In genomic region chr5:38453921-38454320, GRCh38 we compare ENCODE assay signal across 11 cellular contexts.
DNase-seq lines count a peak whose midpoint lies in the region; ATAC-seq and TF ChIP-seq lines count a peak whose summit lies in the region.
"Had no signal": no experiment of that assay in that cellular context is flagged by ENCODE, and none has a peak within 500 bp of the region (broad histone marks: within the 10 kb centered on the region; RNA-seq: fewer than 3 reads in every experiment).

No MANE protein-coding gene starts in this region.

- H3K9me3 ChIP-seq in Loucy (ENCODE audit: insufficient read depth, low read depth, low read length), result no peaks in the 10 kb centered on the region
- H3K9me3 ChIP-seq in vagina, result no peaks in the 10 kb centered on the region
- no peaks in the 10 kb centered on the region for H3K9me3 ChIP-seq in effector memory CD4-positive, alpha-beta T cell (ENCODE audit: control insufficient read depth, low read length)

- no peaks in the 10 kb centered on the region for H4K20me1 ChIP-seq in Loucy (ENCODE audit: insufficient read depth, low read length, poor library complexity, severe bottlenecking)

- H3K4me2 ChIP-seq in Loucy (ENCODE audit: low read depth, low read length, poor library complexity, severe bottlenecking), result peak overlapping the region; percentile 35

- H3K4me3 ChIP-seq in Loucy (ENCODE audit: low read length, poor library complexity, severe bottlenecking) (no peak overlapping the region), vagina (no peak overlapping the region)
- H3K4me3 ChIP-seq in effector memory CD4-positive, alpha-beta T cell (ENCODE audit: insufficient read depth, low read depth, low read length, poor library complexity, severe bottlenecking), result no peak overlapping the region

- intact Hi-C loops in cardiac septum (cut with DNase I) (no loop called here), Right ventricle myocardium inferior (cut with DNase I) (no loop called here), vagina (cut with DNase I) (no loop called here)

- no peak overlapping the region for H3K27ac ChIP-seq in vagina
- H3K27ac ChIP-seq in foreskin keratinocyte, result no peak overlapping the region
- H3K27ac ChIP-seq in effector memory CD4-positive, alpha-beta T cell (ENCODE audit: insufficient read depth, low read length, poor library complexity, severe bottlenecking), result no peak overlapping the region

- DNase-seq in cardiac septum (ENCODE audit: low spot score) (peak; percentile 53), Right ventricle myocardium inferior (ENCODE audit: missing footprints) (no peak), vagina (ENCODE audit: extremely low spot score in 2 of 2) (peak; percentile 37 to 93), foreskin keratinocyte (no peak), NCI-H1436 treated with DMSO at 0.1 percent for 48 hours (lab: John Stamatoyannopoulos, UW) (no peak)
- no peak for DNase-seq in effector memory CD4-positive, alpha-beta T cell
- DNase-seq: activated B cell treated with CpG ODN at 0.5 μM for 24 hours, EL, NCI-H2029 treated with DMSO at 0.1 percent for 48 hours had no signal

- H3K36me3 ChIP-seq in Loucy (ENCODE audit: insufficient read depth, low read length) (no peaks in the 10 kb centered on the region), vagina (no peaks in the 10 kb centered on the region)
- no peaks in the 10 kb centered on the region for H3K36me3 ChIP-seq in effector memory CD4-positive, alpha-beta T cell (ENCODE audit: control insufficient read depth, insufficient read depth, low read length)

- H3K27me3 ChIP-seq in Loucy (ENCODE audit: insufficient read depth, low read length, poor library complexity, severe bottlenecking), result peaks cover 94% of the 10 kb centered on the region
- H3K27me3 ChIP-seq in vagina, result no peaks in the 10 kb centered on the region
- peaks cover 9% of the 10 kb centered on the region for H3K27me3 ChIP-seq in foreskin keratinocyte
- H3K27me3 ChIP-seq in effector memory CD4-positive, alpha-beta T cell (replicated peaks; ENCODE audit: control insufficient read depth, insufficient read depth, low read length, poor library complexity, severe bottlenecking), result peaks cover 8% of the 10 kb centered on the region

- no peaks in the 10 kb centered on the region for H3K9me2 ChIP-seq in Loucy (replicated peaks; ENCODE audit: low read depth, low read length)

- TF ChIP-seq POLR2A in vagina (IDR thresholded peaks at IDR 0.05), result no peak

- no peak overlapping the region for H3K9ac ChIP-seq in Loucy (ENCODE audit: low read depth, low read length, poor library complexity, severe bottlenecking)

- H3K4me1 ChIP-seq in Loucy (ENCODE audit: insufficient read depth, low read length, poor library complexity, severe bottlenecking) (peaks cover 4% of the 10 kb centered on the region), vagina (peaks cover 8% of the 10 kb centered on the region), foreskin keratinocyte (no peaks in the 10 kb centered on the region)
- H3K4me1 ChIP-seq in effector memory CD4-positive, alpha-beta T cell (ENCODE audit: control insufficient read depth, insufficient read depth, low read length, poor library complexity, severe bottlenecking), result peaks cover 17% of the 10 kb centered on the region

- TF ChIP-seq CTCF in Loucy (conservative IDR thresholded peaks at IDR 0.05; ENCODE audit: low read length) (no peak), vagina (IDR thresholded peaks at IDR 0.05) (no peak), foreskin keratinocyte (conservative IDR thresholded peaks at IDR 0.05) (no peak)

- ATAC-seq in Right ventricle myocardium inferior (no peak), HG02623 (IDR thresholded peaks at IDR 0.05; ENCODE audit: unreplicated experiment) (peak; percentile 2), foreskin keratinocyte (no peak)

- H2AFZ ChIP-seq in Loucy (ENCODE audit: low read length), result no peak overlapping the region

- H3K79me2 ChIP-seq in Loucy (ENCODE audit: insufficient read depth, low read length), result no peaks in the 10 kb centered on the region

- no peaks in the 10 kb centered on the region for H3F3A ChIP-seq in Loucy (ENCODE audit: low read depth)

Comparison
In these comparisons a context has a peak if more than half of its experiments do, and no peak if none do; other contexts are left out.
1. DNase-seq: peak in cardiac septum (single experiment) and vagina (2 of 2); none in Right ventricle myocardium inferior (single experiment), foreskin keratinocyte (0 of 2), effector memory CD4-positive, alpha-beta T cell (0 of 3) and NCI-H1436 treated with DMSO at 0.1 percent for 48 hours (single experiment).